19 cellular contexts compared by ENCODE assay signal in the genomic region with DNA sequence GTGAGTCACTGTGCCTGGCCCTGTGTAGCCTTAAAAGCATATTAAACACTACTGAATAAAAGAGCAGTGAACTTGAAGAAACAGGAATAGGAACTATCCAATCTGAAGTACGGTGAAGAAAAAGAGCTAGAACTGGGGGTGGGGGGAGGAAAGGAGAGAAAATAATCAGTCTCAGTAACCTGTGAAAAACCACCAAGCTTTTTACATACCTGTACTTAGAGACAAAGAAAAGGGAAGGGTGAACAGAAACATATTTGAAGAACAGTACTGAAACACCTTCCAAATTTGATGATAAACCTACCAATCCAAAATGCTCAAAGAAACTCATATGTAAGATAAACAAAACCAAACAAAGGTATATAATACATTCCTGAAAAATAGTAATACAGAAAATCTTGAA.
DNase-seq lines count a peak whose midpoint lies in the region; ATAC-seq and TF ChIP-seq lines count a peak whose summit lies in the region.
"Had no signal": no experiment of that assay in that cellular context is flagged by ENCODE, and none has a peak within 500 bp of the region (broad histone marks: within the 10 kb centered on the region; RNA-seq: fewer than 3 reads in every experiment).

No MANE protein-coding gene starts in this region.

- H3K9ac ChIP-seq in Karpas-422 (ENCODE audit: low read length): no peak overlapping the region
- H3K9ac ChIP-seq: KMS-11 had no signal

- H3K9me3 ChIP-seq in Karpas-422 (ENCODE audit: low read length): no peaks in the 10 kb centered on the region
- H3K9me3 ChIP-seq in BE2C: no peaks in the 10 kb centered on the region
- H3K9me3 ChIP-seq: upper lobe of left lung had no signal

- DNase-seq in activated naive CD4-positive, alpha-beta T cell (lab: John Stamatoyannopoulos, UW): no peak
- no peak for DNase-seq in Karpas-422
- DNase-seq in BE2C: no peak
- DNase-seq in CD1c-positive myeloid dendritic cell (ENCODE audit: extremely low spot score): no peak
- no peak for DNase-seq in stimulated activated CD4-positive, alpha-beta T cell treated with anti-CD3 and anti-CD28 coated beads, Interleukin-4, amount 100 ng/mL, for 24 hours
- DNase-seq: activated CD4-positive, alpha-beta T cell treated with anti-CD3 and anti-CD28 coated beads for 4 hours; activated T-cell treated with anti-CD3 and anti-CD28 coated beads for 4 hours; CD4-positive, alpha-beta memory T cell; hippocampal formation; left cardiac atrium; NCI-H146; NCI-H446 treated with DMSO at 0.1 percent for 48 hours; posterior cingulate gyrus; upper lobe of left lung had no signal

- H3K4me2 ChIP-seq in Karpas-422 (ENCODE audit: low read depth, low read length, poor library complexity, severe bottlenecking): peak overlapping the region; percentile 26
- H3K4me2 ChIP-seq: KMS-11 had no signal

- no peak overlapping the region for H3K4me3 Mint-ChIP-seq in activated naive CD4-positive, alpha-beta T cell treated with anti-CD3 and anti-CD28 coated beads, Interleukin-2, amount 50 U/mL, for 24 hours
- H3K4me3 Mint-ChIP-seq in stimulated activated memory B cell treated with anti-CD40 and anti-IgM and Interleukin-4, amounts not matched to agents 10 μg/mL and 1 μg/mL and 100 μg/mL, for 72 hours: peak overlapping the region; percentile 17

- no peak for TF ChIP-seq CTCF in BE2C (IDR thresholded peaks at IDR 0.05; ENCODE audit: low read depth, low read length)

- H3K9me2 ChIP-seq in Karpas-422 (replicated peaks; ENCODE audit: insufficient read depth, low read length): no peaks in the 10 kb centered on the region

- H3K27ac Mint-ChIP-seq in activated naive CD4-positive, alpha-beta T cell treated with anti-CD3 and anti-CD28 coated beads, Interleukin-2, amount 50 U/mL, for 24 hours: peak overlapping the region; percentile 61
- H3K27ac Mint-ChIP-seq in stimulated activated memory B cell treated with anti-CD40 and anti-IgM and Interleukin-4, amounts not matched to agents 10 μg/mL and 1 μg/mL and 100 μg/mL, for 72 hours: peak overlapping the region; percentile 60

- H3K27me3 ChIP-seq in Karpas-422 (ENCODE audit: low read length) (no peaks in the 10 kb centered on the region), BE2C (no peaks in the 10 kb centered on the region)
- H3K27me3 ChIP-seq: upper lobe of left lung had no signal

- H3K36me3 Mint-ChIP-seq in activated naive CD4-positive, alpha-beta T cell treated with anti-CD3 and anti-CD28 coated beads, Interleukin-2, amount 50 U/mL, for 24 hours: peaks cover 10% of the 10 kb centered on the region
- peaks cover 20% of the 10 kb centered on the region for H3K36me3 Mint-ChIP-seq in stimulated activated memory B cell treated with anti-CD40 and anti-IgM and Interleukin-4, amounts not matched to agents 10 μg/mL and 1 μg/mL and 100 μg/mL, for 72 hours

- peaks cover 21% of the 10 kb centered on the region for H3K4me1 Mint-ChIP-seq in activated naive CD4-positive, alpha-beta T cell treated with anti-CD3 and anti-CD28 coated beads, Interleukin-2, amount 50 U/mL, for 24 hours
- peaks cover 23% of the 10 kb centered on the region for H3K4me1 Mint-ChIP-seq in stimulated activated memory B cell treated with anti-CD40 and anti-IgM and Interleukin-4, amounts not matched to agents 10 μg/mL and 1 μg/mL and 100 μg/mL, for 72 hours

- peaks cover 90% of the 10 kb centered on the region for H3K79me2 ChIP-seq in Karpas-422 (ENCODE audit: low read length)

- H3K9me3 Mint-ChIP-seq in activated naive CD4-positive, alpha-beta T cell treated with anti-CD3 and anti-CD28 coated beads, Interleukin-2, amount 50 U/mL, for 24 hours: no peaks in the 10 kb centered on the region
- no peaks in the 10 kb centered on the region for H3K9me3 Mint-ChIP-seq in stimulated activated memory B cell treated with anti-CD40 and anti-IgM and Interleukin-4, amounts not matched to agents 10 μg/mL and 1 μg/mL and 100 μg/mL, for 72 hours
- H3K9me3 Mint-ChIP-seq: CD4-positive, alpha-beta memory T cell had no signal

- H4K20me1 ChIP-seq in Karpas-422 (ENCODE audit: insufficient read depth, low read depth, low read length): no peaks in the 10 kb centered on the region

- ATAC-seq in GM21526 (IDR thresholded peaks at IDR 0.05; ENCODE audit: low FRiP score, unreplicated experiment): peak; percentile 48
- peak; percentile 27 for ATAC-seq in stimulated activated memory B cell treated with anti-CD40 and anti-IgM and Interleukin-4, amounts not matched to agents 10 μg/mL and 1 μg/mL and 100 μg/mL, for 72 hours
- ATAC-seq: left cardiac atrium had no signal

- H3K27me3 Mint-ChIP-seq in activated naive CD4-positive, alpha-beta T cell treated with anti-CD3 and anti-CD28 coated beads, Interleukin-2, amount 50 U/mL, for 24 hours: no peaks in the 10 kb centered on the region
- no peaks in the 10 kb centered on the region for H3K27me3 Mint-ChIP-seq in stimulated activated memory B cell treated with anti-CD40 and anti-IgM and Interleukin-4, amounts not matched to agents 10 μg/mL and 1 μg/mL and 100 μg/mL, for 72 hours
- H3K27me3 Mint-ChIP-seq: CD4-positive, alpha-beta memory T cell had no signal

- peak overlapping the region; percentile 52 for H3K27ac ChIP-seq in Karpas-422 (ENCODE audit: low read length)
- H3K27ac ChIP-seq: KMS-11, skin epidermis, upper lobe of left lung had no signal

- H2AFZ ChIP-seq in Karpas-422 (ENCODE audit: low read length): no peak overlapping the region

- no peak overlapping the region for H3K4me3 ChIP-seq in Karpas-422 (ENCODE audit: low read length)
- no peak overlapping the region for H3K4me3 ChIP-seq in BE2C (ENCODE audit: low read depth, low read length)
- H3K4me3 ChIP-seq: skin epidermis, upper lobe of left lung had no signal

- peaks cover 17% of the 10 kb centered on the region for H3K4me1 ChIP-seq in Karpas-422 (ENCODE audit: low read length)
- no peaks in the 10 kb centered on the region for H3K4me1 ChIP-seq in BE2C

- H3K36me3 ChIP-seq in Karpas-422 (ENCODE audit: insufficient read depth, low read length) (no peaks in the 10 kb centered on the region), BE2C (no peaks in the 10 kb centered on the region)
- H3K36me3 ChIP-seq: upper lobe of left lung had no signal
